24 cellular contexts compared by ENCODE assay signal in the genomic region with DNA sequence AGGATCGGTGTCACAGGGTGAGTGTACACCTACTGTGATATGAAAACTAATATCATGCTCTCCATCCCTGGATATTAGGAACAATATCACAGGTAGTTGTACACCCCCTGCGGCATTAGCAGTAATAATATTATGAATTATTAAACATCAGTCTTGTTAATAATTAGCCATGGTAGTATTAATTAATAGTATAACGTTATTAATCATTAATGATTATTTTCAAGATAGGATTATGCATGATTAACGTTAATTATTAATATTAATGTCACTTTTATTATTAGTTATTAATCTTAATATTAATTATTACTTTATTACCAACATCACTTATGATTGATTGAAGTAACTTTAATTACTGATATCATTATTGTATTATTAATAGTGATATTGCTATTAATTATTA. TPM values are rescaled to one million over a fixed set of nuclear protein-coding genes. Genes with fewer than 3 reads are reported as not detected.
DNase-seq lines count a peak whose midpoint lies in the region; ATAC-seq, FAIRE-seq and TF ChIP-seq lines count a peak whose summit lies in the region.
"Had no signal": no experiment of that assay in that cellular context is flagged by ENCODE, and none has a peak within 500 bp of the region (broad histone marks: within the 10 kb centered on the region; RNA-seq: fewer than 3 reads in every experiment).

No MANE protein-coding gene starts in this region.

- H3K9ac ChIP-seq in HepG2 (ENCODE audit: insufficient read depth, low read depth, low read length) (no peak overlapping the region), K562 (ENCODE audit: insufficient read depth in 1 of 2, low read depth in 2 of 2, low read length in 2 of 2) (no peak overlapping the region)
- H3K9ac ChIP-seq: BLaER1 treated with 17β-estradiol and CSF1 and Interleukin-3, amounts not matched to agents 10 nM and 100 nM had no signal

- H3K4me2 ChIP-seq in HepG2 (ENCODE audit: low read depth, low read length) (no peak overlapping the region), K562 (ENCODE audit: insufficient read depth, low read length) (no peak overlapping the region)
- H3K4me2 ChIP-seq: A549; BLaER1 treated with 17β-estradiol and CSF1 and Interleukin-3, amounts not matched to agents 10 nM and 100 nM had no signal

- H3K27me3 ChIP-seq in HepG2 (ENCODE audit: control insufficient read depth in 1 of 2, insufficient read depth in 2 of 2, low read length in 2 of 2) = peaks cover 0 to 29% of the 10 kb centered on the region in 2 experiments; a peak in 3 of 5 replicates
- no peaks in the 10 kb centered on the region for H3K27me3 ChIP-seq in right lobe of liver
- H3K27me3 ChIP-seq in K562 (ENCODE audit: control insufficient read depth in 2 of 2, insufficient read depth in 2 of 2, low read length in 2 of 2) = peaks cover 6 to 28% of the 10 kb centered on the region in 2 experiments; a peak in 4 of 5 replicates
- H3K27me3 ChIP-seq in small intestine (ENCODE audit: control insufficient read depth in 2 of 2, insufficient read depth in 2 of 2, low read length in 2 of 2) = no peaks in the 10 kb centered on the region
- no peaks in the 10 kb centered on the region for H3K27me3 ChIP-seq in thyroid gland
- H3K27me3 ChIP-seq: BE2C; BLaER1 treated with 17β-estradiol and CSF1 and Interleukin-3, amounts not matched to agents 10 nM and 100 nM had no signal

- TF ChIP-seq CTCF in HepG2 (CRISPR knock-in tag; IDR thresholded peaks at IDR 0.05) (no peak), right lobe of liver (IDR thresholded peaks at IDR 0.05) (no peak), K562 (IDR thresholded peaks at IDR 0.05 in 2 of 3, conservative IDR thresholded peaks at IDR 0.05 in 1 of 3; ENCODE audit: insufficient read depth in 2 of 3, low read depth in 1 of 3, low read length in 3 of 3) (no peak), thyroid gland (IDR thresholded peaks at IDR 0.05) (no peak)

- POLR2A ChIA-PET in HepG2 (lab: Yijun Ruan, JAX) (no interaction called here), K562 (lab: Yijun Ruan, JAX) (no interaction called here)

- intact Hi-C loops in HepG2 (cut with micrococcal nuclease; ENCODE audit: unreplicated experiment) (no loop called here), right lobe of liver (cut with DNase I) (no loop called here), K562 (cut with micrococcal nuclease) (no loop called here), thyroid gland (cut with DNase I) (no loop called here)

- TF ChIP-seq RAD21 in HepG2 (CRISPR knock-in tag; IDR thresholded peaks at IDR 0.05) (no peak), K562 (CRISPR knock-in tag; conservative IDR thresholded peaks at IDR 0.05 in 1 of 2, IDR thresholded peaks at IDR 0.05 in 1 of 2) (no peak)

- DNase-seq in HepG2 (ENCODE audit: low spot score) (no peak), right lobe of liver (no peak), K562 (ENCODE audit: extremely low read depth in 1 of 4, low spot score in 3 of 4) (no peak), frontal cortex (ENCODE audit: low spot score in 2 of 2) (no peak), small intestine (no peak), thyroid gland (no peak), NCI-H2171 treated with DMSO at 0.1 percent for 48 hours (lab: John Stamatoyannopoulos, UW) (no peak)
- no peak for DNase-seq in stimulated activated naive CD4-positive, alpha-beta T cell treated with Interleukin-2 at 50 U/mL for 16 hours (lab: John Stamatoyannopoulos, UW)
- DNase-seq: ACHN; AML-193; BE2C; CD4-positive, alpha-beta T cell; CD8-positive, alpha-beta memory T cell; DMS 273 treated with DMSO at 0.1 percent for 48 hours; DMS79 treated with DMSO at 0.1 percent for 48 hours; GOT3; HFFc6 had no signal

- TF ChIP-seq EP300 in HepG2 (IDR thresholded peaks at IDR 0.05; ENCODE audit: low read depth in 2 of 2, low read length in 2 of 2) (no peak), HepG2 (CRISPR knock-in tag; IDR thresholded peaks at IDR 0.05; ENCODE audit: borderline replicate concordance) (no peak), K562 (IDR thresholded peaks at IDR 0.05; ENCODE audit: low read length) (no peak)

- no peaks in the 10 kb centered on the region for H4K20me1 ChIP-seq in HepG2 (ENCODE audit: insufficient read depth, low read length)
- H4K20me1 ChIP-seq in K562 (replicated peaks; ENCODE audit: control insufficient read depth, insufficient read depth, low read length) = no peaks in the 10 kb centered on the region
- H4K20me1 ChIP-seq: BLaER1 treated with 17β-estradiol and CSF1 and Interleukin-3, amounts not matched to agents 10 nM and 100 nM had no signal

- in situ Hi-C loops in HepG2 (cut with HindIII; ENCODE audit: extremely low pct_ligation_motif_present, low pct_unique_long_range_greater_than_20kb) = no loop called here
- in situ Hi-C loops in K562 (cut with MboI) = no loop called here

- H3K4me3 ChIP-seq in HepG2 (replicated peaks in 1 of 3; ENCODE audit: insufficient read depth in 1 of 3, low read depth in 2 of 3, low read length in 3 of 3) = no peak overlapping the region
- H3K4me3 ChIP-seq in right lobe of liver = no peak overlapping the region
- H3K4me3 ChIP-seq in K562 = no peak overlapping the region
- H3K4me3 ChIP-seq in small intestine (ENCODE audit: low read depth in 1 of 2, low read length in 2 of 2) = no peak overlapping the region
- no peak overlapping the region for H3K4me3 ChIP-seq in thyroid gland (replicated peaks in 1 of 3)
- H3K4me3 ChIP-seq: A549; BLaER1 treated with 17β-estradiol and CSF1 and Interleukin-3, amounts not matched to agents 10 nM and 100 nM; HAP-1 had no signal

- WGBS in HepG2 (ENCODE audit: low lambda C conversion rate) = 48% methylated on average over 4 of the region's 4 CpGs
- WGBS in right lobe of liver (ENCODE audit: insufficient coverage, low coverage, low lambda C conversion rate, missing lambda C conversion rate) = 53% methylated on average over 4 of the region's 4 CpGs
- WGBS in K562 (ENCODE audit: insufficient coverage, low coverage, missing lambda C conversion rate) = 8% methylated on average over 4 of the region's 4 CpGs
- 38 to 64% (median 48%) methylated on average over 4 of the region's 4 CpGs for WGBS in small intestine, 3 donors
- 69 to 70% methylated on average over 4 of the region's 4 CpGs for WGBS in thyroid gland, 2 donors

- ATAC-seq in HepG2 (no peak), right lobe of liver (no peak), K562 (no peak)
- ATAC-seq: A549 had no signal

- CTCF ChIA-PET in HepG2 (lab: Yijun Ruan, JAX; ENCODE audit: low intra/inter-chr PET ratio, low total read pairs) = no interaction called here
- CTCF ChIA-PET in K562 (lab: Yijun Ruan, JAX; ENCODE audit: low intra/inter-chr PET ratio) = no interaction called here

- BruUV-seq in HepG2 (replicated peaks; lab: Mats Ljungman, UMichigan) (no TSS peak), K562 (replicated peaks; lab: Mats Ljungman, UMichigan) (no TSS peak)

- H3K9me3 ChIP-seq in HepG2 (ENCODE audit: low read length) (no peaks in the 10 kb centered on the region), right lobe of liver (no peaks in the 10 kb centered on the region), K562 (replicated peaks; ENCODE audit: control insufficient read depth, insufficient read depth, low read depth, low read length) (no peaks in the 10 kb centered on the region), small intestine (ENCODE audit: control insufficient read depth, low read depth) (no peaks in the 10 kb centered on the region), thyroid gland (no peaks in the 10 kb centered on the region)
- H3K9me3 ChIP-seq: A549; BE2C; BLaER1 treated with 17β-estradiol and CSF1 and Interleukin-3, amounts not matched to agents 10 nM and 100 nM; HAP-1 had no signal

- H3K36me3 ChIP-seq in HepG2 (replicated peaks in 1 of 2; ENCODE audit: control insufficient read depth in 1 of 2, insufficient read depth in 2 of 2, low read length in 2 of 2) (no peaks in the 10 kb centered on the region), right lobe of liver (no peaks in the 10 kb centered on the region), K562 (ENCODE audit: control insufficient read depth, insufficient read depth, low read length) (no peaks in the 10 kb centered on the region), small intestine (ENCODE audit: control insufficient read depth in 2 of 2, insufficient read depth in 2 of 2, low read length in 2 of 2) (no peaks in the 10 kb centered on the region), thyroid gland (no peaks in the 10 kb centered on the region)
- H3K36me3 ChIP-seq: BE2C; BLaER1 treated with 17β-estradiol and CSF1 and Interleukin-3, amounts not matched to agents 10 nM and 100 nM; HAP-1 had no signal

- H3K9me1 ChIP-seq in K562 (ENCODE audit: control insufficient read depth, insufficient read depth, low read length) = no peaks in the 10 kb centered on the region

- no peak for TF ChIP-seq POLR2A in HepG2 (IDR thresholded peaks at IDR 0.05; ENCODE audit: insufficient read depth in 1 of 2, low read depth in 2 of 2, low read length in 2 of 2)
- TF ChIP-seq POLR2A in right lobe of liver (IDR thresholded peaks at IDR 0.05) = no peak
- no peak for TF ChIP-seq POLR2A in K562 (conservative IDR thresholded peaks at IDR 0.05)
- no peak for TF ChIP-seq POLR2A in thyroid gland (IDR thresholded peaks at IDR 0.05)

- H3K27ac ChIP-seq in HepG2 (ENCODE audit: extremely low read length, insufficient read depth, low read length) (no peak overlapping the region), right lobe of liver (no peak overlapping the region), K562 (ENCODE audit: extremely low read depth, low read depth, low read length) (no peak overlapping the region), small intestine (ENCODE audit: low read depth in 1 of 2, low read length in 1 of 2) (no peak overlapping the region), thyroid gland (no peak overlapping the region)
- H3K27ac ChIP-seq: 22Rv1; A549; BLaER1 treated with 17β-estradiol and CSF1 and Interleukin-3, amounts not matched to agents 10 nM and 100 nM had no signal

- FAIRE-seq in HepG2 (lab: Jason Lieb, UNC) (no peak), K562 (lab: Jason Lieb, UNC) (no peak), frontal cortex (lab: Jason Lieb, UNC) (peak; percentile 71), small intestine (lab: Jason Lieb, UNC) (peak; percentile 55)
- FAIRE-seq: A549, D721Med, GM12892, H54 had no signal

- H3K79me2 ChIP-seq in HepG2 (ENCODE audit: insufficient read depth, low read length) (no peaks in the 10 kb centered on the region), K562 (ENCODE audit: control insufficient read depth, insufficient read depth, low read length) (no peaks in the 10 kb centered on the region)

- H2AFZ ChIP-seq in HepG2 (ENCODE audit: low read length) = no peak overlapping the region
- no peak overlapping the region for H2AFZ ChIP-seq in K562 (ENCODE audit: low read depth, low read length)

- H3K4me1 ChIP-seq in HepG2 (ENCODE audit: insufficient read depth, low read length) = no peaks in the 10 kb centered on the region
- H3K4me1 ChIP-seq in right lobe of liver = no peaks in the 10 kb centered on the region
- peaks cover 0 to 4% of the 10 kb centered on the region in 2 experiments; a peak in 2 of 5 replicates for H3K4me1 ChIP-seq in K562 (replicated peaks in 1 of 2; ENCODE audit: control insufficient read depth in 2 of 2, insufficient read depth in 2 of 2, low read length in 2 of 2)
- no peaks in the 10 kb centered on the region for H3K4me1 ChIP-seq in small intestine (ENCODE audit: control insufficient read depth in 2 of 2, insufficient read depth in 1 of 2, low read depth in 1 of 2, low read length in 1 of 2)
- H3K4me1 ChIP-seq in thyroid gland = no peaks in the 10 kb centered on the region
- H3K4me1 ChIP-seq: A549, BE2C, HAP-1 had no signal

RNA-seq across cellular contexts. Expression of gene NAGK, which starts 26.2 kb away (rescaled TPM):
- total RNA-seq in HepG2 (2016; rRNA removed; fragmentation: Illumina TruSeq; extraction: Trizol) (29.8 and 35.2 TPM in 2 replicates), right lobe of liver (10 to 100 TPM; 17.7 to 51.7 (median 36.1) TPM), K562 (2014; rRNA removed) (8.9 and 11.1 TPM in 2 replicates), K562 (2014; rRNA removed; fragmentation: Illumina TruSeq; extraction: Trizol) (4.3 and 7.3 TPM in 2 replicates), K562 (2015; rRNA removed; fragmentation: Illumina TruSeq; extraction: Trizol) (10.2 and 10.7 TPM in 2 replicates), K562 (2021) (8.8 and 14.9 TPM in 2 replicates), frontal cortex (49.7 TPM), thyroid gland (10 to 100 TPM; 40.5 to 88.0 (median 70.0) TPM)
- total RNA-seq in HepG2 (2016; cell fraction: cytosol; rRNA removed; fragmentation: Illumina TruSeq; extraction: Trizol; ENCODE audit: low read depth) = 16.7 and 20.4 TPM in 2 replicates
- 28.4 and 34.5 TPM in 2 replicates for total RNA-seq in HepG2 (2016; cell fraction: insoluble cytoplasmic fraction; rRNA removed; fragmentation: Illumina TruSeq; extraction: Trizol)
- total RNA-seq in HepG2 (2016; cell fraction: membrane; rRNA removed; fragmentation: Illumina TruSeq; extraction: Trizol) = 16.2 and 19.4 TPM in 2 replicates
- 25.1 and 33.7 TPM in 2 replicates for total RNA-seq in HepG2 (2016; cell fraction: nucleus; rRNA removed; fragmentation: Illumina TruSeq; extraction: Trizol)
- polyA plus RNA-seq in HepG2 (2011; rRNA removed) (24.4 and 32.1 TPM in 2 replicates), K562 (2011; rRNA removed) (9.1 and 11.7 TPM in 2 replicates), K562 (2014; fragmentation: Illumina TruSeq; extraction: Trizol) (8.8 and 9.4 TPM in 2 replicates), K562 (2014; fragmentation: Nextera tagmentation; extraction: Ambion mirVana) (10 to 100 TPM in 1 of 2 experiments, 1 to 10 TPM in 1; 4.9 to 10.6 TPM), K562 (2014; rRNA removed) (13.4 and 18.6 TPM in 2 replicates), small intestine (10 to 100 TPM; 54.8 to 81.0 (median 78.6) TPM)
- 26.2 and 27.6 TPM in 2 replicates for polyA plus RNA-seq in HepG2 (2011; cell fraction: cytosol; rRNA removed)
- polyA plus RNA-seq in HepG2 (2011; cell fraction: nucleus; rRNA removed) = 79.7 and 80.0 TPM in 2 replicates
- polyA plus RNA-seq in HepG2 (2012) = 21.9 and 25.9 TPM in 2 replicates
- 13.2 and 15.1 TPM in 2 replicates for polyA plus RNA-seq in HepG2 (2016; cell fraction: cytosol; fragmentation: Illumina TruSeq; extraction: Trizol; ENCODE audit: low read depth)
- polyA plus RNA-seq in HepG2 (2016; cell fraction: insoluble cytoplasmic fraction; fragmentation: Illumina TruSeq; extraction: Trizol; ENCODE audit: low read depth) = 36.5 and 39.9 TPM in 2 replicates
- polyA plus RNA-seq in HepG2 (2016; cell fraction: membrane; fragmentation: Illumina TruSeq; extraction: Trizol; ENCODE audit: low read depth) = 11.9 and 13.2 TPM in 2 replicates
- polyA plus RNA-seq in HepG2 (2016; cell fraction: nucleus; fragmentation: Illumina TruSeq; extraction: Trizol; ENCODE audit: insufficient read depth, low read depth) = 64.5 and 73.2 TPM in 2 replicates
- polyA minus RNA-seq in HepG2 (2011; rRNA and poly(A)+ RNA removed; ENCODE audit: low replicate concordance) = 27.8 and 45.7 TPM in 2 replicates
- polyA minus RNA-seq in HepG2 (2011; cell fraction: cytosol; rRNA and poly(A)+ RNA removed) = 7.1 and 10.9 TPM in 2 replicates
- 54.0 and 54.8 TPM in 2 replicates for polyA minus RNA-seq in HepG2 (2011; cell fraction: nucleus; rRNA and poly(A)+ RNA removed)
- 47.5 and 82.4 TPM in 2 replicates for total RNA-seq in K562 (2011; cell fraction: chromatin; rRNA removed; ENCODE audit: low replicate concordance)
- total RNA-seq in K562 (2011; cell fraction: nucleolus; rRNA removed) = 40.3 and 50.5 TPM in 2 replicates
- total RNA-seq in K562 (2011; cell fraction: nucleoplasm; rRNA removed) = 48.0 and 59.6 TPM in 2 replicates
- polyA plus RNA-seq in K562 (2011; cell fraction: cytosol; rRNA removed) = 10.4 and 14.7 TPM in 2 replicates
- polyA plus RNA-seq in K562 (2011; cell fraction: nucleus; rRNA removed) = 38.4 and 51.1 TPM in 2 replicates
- 21.2 and 42.3 TPM in 2 replicates for polyA plus RNA-seq in K562 (2012)
- polyA minus RNA-seq in K562 (2011; rRNA and poly(A)+ RNA removed) = 10.1 and 10.7 TPM in 2 replicates
- 5.2 and 5.5 TPM in 2 replicates for polyA minus RNA-seq in K562 (2011; cell fraction: cytosol; rRNA and poly(A)+ RNA removed)
- 15.9 and 16.9 TPM in 2 replicates for polyA minus RNA-seq in K562 (2011; cell fraction: nucleus; rRNA and poly(A)+ RNA removed)

RNA-seq across cellular contexts. Expression of gene TEX261, which starts 47.6 kb away (rescaled TPM):
- total RNA-seq in HepG2 (2016; rRNA removed; fragmentation: Illumina TruSeq; extraction: Trizol) (36.0 and 43.8 TPM in 2 replicates), right lobe of liver (10 to 100 TPM; 26.5 to 33.2 (median 27.1) TPM), K562 (2014; rRNA removed) (18.3 and 29.7 TPM in 2 replicates), K562 (2014; rRNA removed; fragmentation: Illumina TruSeq; extraction: Trizol) (44.2 and 46.1 TPM in 2 replicates), K562 (2015; rRNA removed; fragmentation: Illumina TruSeq; extraction: Trizol) (53.0 and 56.9 TPM in 2 replicates), K562 (2021) (55.3 and 60.4 TPM in 2 replicates), frontal cortex (13.5 TPM), thyroid gland (10 to 100 TPM; 37.9 to 67.7 (median 51.4) TPM)
- 13.1 and 17.4 TPM in 2 replicates for total RNA-seq in HepG2 (2016; cell fraction: cytosol; rRNA removed; fragmentation: Illumina TruSeq; extraction: Trizol; ENCODE audit: low read depth)
- total RNA-seq in HepG2 (2016; cell fraction: insoluble cytoplasmic fraction; rRNA removed; fragmentation: Illumina TruSeq; extraction: Trizol) = 32.9 and 42.2 TPM in 2 replicates
- 49.5 and 51.8 TPM in 2 replicates for total RNA-seq in HepG2 (2016; cell fraction: membrane; rRNA removed; fragmentation: Illumina TruSeq; extraction: Trizol)
- 41.0 and 45.3 TPM in 2 replicates for total RNA-seq in HepG2 (2016; cell fraction: nucleus; rRNA removed; fragmentation: Illumina TruSeq; extraction: Trizol)
- polyA plus RNA-seq in HepG2 (2011; rRNA removed) (68.7 and 78.7 TPM in 2 replicates), K562 (2011; rRNA removed) (50.1 and 99.5 TPM in 2 replicates), K562 (2014; fragmentation: Illumina TruSeq; extraction: Trizol) (99.5 and 110 TPM in 2 replicates), K562 (2014; fragmentation: Nextera tagmentation; extraction: Ambion mirVana) (10 to 100 TPM; 11.9 to 16.7 TPM), K562 (2014; rRNA removed) (51.9 and 64.0 TPM in 2 replicates), small intestine (10 to 100 TPM in 2 of 3 donors, 1 to 10 TPM in 1; 9.8 to 49.8 (median 14.3) TPM)
- polyA plus RNA-seq in HepG2 (2011; cell fraction: cytosol; rRNA removed) = 67.6 and 76.6 TPM in 2 replicates
- 59.4 and 73.5 TPM in 2 replicates for polyA plus RNA-seq in HepG2 (2011; cell fraction: nucleus; rRNA removed)
- polyA plus RNA-seq in HepG2 (2012) = 40.8 and 51.3 TPM in 2 replicates
- 25.7 and 32.7 TPM in 2 replicates for polyA plus RNA-seq in HepG2 (2016; cell fraction: cytosol; fragmentation: Illumina TruSeq; extraction: Trizol; ENCODE audit: low read depth)
- polyA plus RNA-seq in HepG2 (2016; cell fraction: insoluble cytoplasmic fraction; fragmentation: Illumina TruSeq; extraction: Trizol; ENCODE audit: low read depth) = 52.6 and 59.2 TPM in 2 replicates
- 72.7 and 76.3 TPM in 2 replicates for polyA plus RNA-seq in HepG2 (2016; cell fraction: membrane; fragmentation: Illumina TruSeq; extraction: Trizol; ENCODE audit: low read depth)
- 82.4 and 86.0 TPM in 2 replicates for polyA plus RNA-seq in HepG2 (2016; cell fraction: nucleus; fragmentation: Illumina TruSeq; extraction: Trizol; ENCODE audit: insufficient read depth, low read depth)
- polyA minus RNA-seq in HepG2 (2011; rRNA and poly(A)+ RNA removed; ENCODE audit: low replicate concordance) = 90.8 and 137 TPM in 2 replicates
- polyA minus RNA-seq in HepG2 (2011; cell fraction: cytosol; rRNA and poly(A)+ RNA removed) = 27.5 and 29.3 TPM in 2 replicates
- polyA minus RNA-seq in HepG2 (2011; cell fraction: nucleus; rRNA and poly(A)+ RNA removed) = 23.2 and 28.1 TPM in 2 replicates
- total RNA-seq in K562 (2011; cell fraction: chromatin; rRNA removed; ENCODE audit: low replicate concordance) = 56.1 and 63.4 TPM in 2 replicates
- 49.9 and 50.0 TPM in 2 replicates for total RNA-seq in K562 (2011; cell fraction: nucleolus; rRNA removed)
- total RNA-seq in K562 (2011; cell fraction: nucleoplasm; rRNA removed) = 70.2 and 95.7 TPM in 2 replicates
- polyA plus RNA-seq in K562 (2011; cell fraction: cytosol; rRNA removed) = 71.7 and 115 TPM in 2 replicates
- polyA plus RNA-seq in K562 (2011; cell fraction: nucleus; rRNA removed) = 67.7 and 143 TPM in 2 replicates
- polyA plus RNA-seq in K562 (2012) = 57.6 and 58.8 TPM in 2 replicates
- 27.1 and 69.7 TPM in 2 replicates for polyA minus RNA-seq in K562 (2011; rRNA and poly(A)+ RNA removed)
- 20.5 and 38.0 TPM in 2 replicates for polyA minus RNA-seq in K562 (2011; cell fraction: cytosol; rRNA and poly(A)+ RNA removed)
- 14.7 and 15.2 TPM in 2 replicates for polyA minus RNA-seq in K562 (2011; cell fraction: nucleus; rRNA and poly(A)+ RNA removed)

Comparison
In these comparisons a context has a peak if more than half of its experiments do, and no peak if none do; other contexts are left out.
1. Of the 241 proteins assayed by ChIP-seq in both HepG2 and K562: peak only in HepG2: none; only in K562: ZNF224 and ZNF232; in both: none; in neither: 239.